In genomic region chr17:10265100-10265810, GRCh38 we compare ENCODE assay signal across 17 cellular contexts.
DNase-seq lines count a peak whose midpoint lies in the region; ATAC-seq, FAIRE-seq and TF ChIP-seq lines count a peak whose summit lies in the region.
"Had no signal": no experiment of that assay in that cellular context is flagged by ENCODE, and none has a peak within 500 bp of the region (broad histone marks: within the 10 kb centered on the region; RNA-seq: fewer than 3 reads in every experiment).

No MANE protein-coding gene starts in this region.

- peak; percentile 98 for FAIRE-seq in endometrium (lab: Jason Lieb, UNC)
- FAIRE-seq: HepG2 had no signal

- CTCF ChIA-PET in activated CD4-positive, alpha-beta T cell treated with anti-CD3 and anti-CD28 coated beads for 36 hours (lab: Charles Lee) = no interaction called here

- no peak overlapping the region for H3K27ac ChIP-seq in transverse colon

- TF ChIP-seq EP300 in transverse colon (IDR thresholded peaks at IDR 0.05; ENCODE audit: low read depth) = no peak

- H3K27ac Mint-ChIP-seq in activated CD4-positive, alpha-beta T cell treated with anti-CD3 and anti-CD28 coated beads for 36 hours = no peak overlapping the region
- H3K27ac Mint-ChIP-seq in activated CD4-positive, alpha-beta T cell treated with anti-CD3 and anti-CD28 coated beads, Interleukin-2, amount 10 ng/mL, durations not matched to agents 24 days and 14 days = no peak overlapping the region
- H3K27ac Mint-ChIP-seq in stimulated activated naive CD8-positive, alpha-beta T cell treated with anti-CD3 and anti-CD28 coated beads, Interleukin-15, amount 100 ng/mL, for 72 hours = peak overlapping the region in 1 of 2 donors; percentile 10
- H3K27ac Mint-ChIP-seq: naive thymus-derived CD8-positive, alpha-beta T cell; type B pancreatic cell had no signal

- H3K4me1 Mint-ChIP-seq in activated CD4-positive, alpha-beta T cell treated with anti-CD3 and anti-CD28 coated beads for 36 hours = no peaks in the 10 kb centered on the region
- no peaks in the 10 kb centered on the region for H3K4me1 Mint-ChIP-seq in activated CD4-positive, alpha-beta T cell treated with anti-CD3 and anti-CD28 coated beads, Interleukin-2, amount 10 ng/mL, durations not matched to agents 24 days and 14 days
- no peaks in the 10 kb centered on the region for H3K4me1 Mint-ChIP-seq in stimulated activated naive CD8-positive, alpha-beta T cell treated with anti-CD3 and anti-CD28 coated beads, Interleukin-15, amount 100 ng/mL, for 72 hours
- H3K4me1 Mint-ChIP-seq: naive thymus-derived CD8-positive, alpha-beta T cell had no signal

- no peaks in the 10 kb centered on the region for H3K36me3 ChIP-seq in transverse colon

- POLR2A ChIA-PET in activated CD4-positive, alpha-beta T cell treated with anti-CD3 and anti-CD28 coated beads for 36 hours (lab: Charles Lee) = no interaction called here

- no peaks in the 10 kb centered on the region for H3K4me1 ChIP-seq in transverse colon
- H3K4me1 ChIP-seq: Caco-2 had no signal

- peaks cover 2% of the 10 kb centered on the region for H3K27me3 Mint-ChIP-seq in activated CD4-positive, alpha-beta T cell treated with anti-CD3 and anti-CD28 coated beads for 36 hours
- no peaks in the 10 kb centered on the region for H3K27me3 Mint-ChIP-seq in activated CD4-positive, alpha-beta T cell treated with anti-CD3 and anti-CD28 coated beads, Interleukin-2, amount 10 ng/mL, durations not matched to agents 24 days and 14 days
- peaks cover 14% of the 10 kb centered on the region for H3K27me3 Mint-ChIP-seq in stimulated activated naive CD8-positive, alpha-beta T cell treated with anti-CD3 and anti-CD28 coated beads, Interleukin-15, amount 100 ng/mL, for 72 hours

- whole genome bisulfite sequencing in transverse colon (ENCODE audit: low coverage in 1 of 2), 2 donors = 67 to 70% methylated on average over 3 of the region's 3 CpGs

- H3K4me3 Mint-ChIP-seq in activated CD4-positive, alpha-beta T cell treated with anti-CD3 and anti-CD28 coated beads for 36 hours = no peak overlapping the region
- H3K4me3 Mint-ChIP-seq in activated CD4-positive, alpha-beta T cell treated with anti-CD3 and anti-CD28 coated beads, Interleukin-2, amount 10 ng/mL, durations not matched to agents 24 days and 14 days = no peak overlapping the region
- H3K4me3 Mint-ChIP-seq in stimulated activated naive CD8-positive, alpha-beta T cell treated with anti-CD3 and anti-CD28 coated beads, Interleukin-15, amount 100 ng/mL, for 72 hours = no peak overlapping the region
- H3K4me3 Mint-ChIP-seq: naive thymus-derived CD8-positive, alpha-beta T cell; type B pancreatic cell had no signal

- H3K9me3 Mint-ChIP-seq in activated CD4-positive, alpha-beta T cell treated with anti-CD3 and anti-CD28 coated beads for 36 hours (ENCODE audit: low read depth) = peaks cover 3% of the 10 kb centered on the region
- peaks cover 4% of the 10 kb centered on the region for H3K9me3 Mint-ChIP-seq in activated CD4-positive, alpha-beta T cell treated with anti-CD3 and anti-CD28 coated beads, Interleukin-2, amount 10 ng/mL, durations not matched to agents 24 days and 14 days
- H3K9me3 Mint-ChIP-seq in stimulated activated naive CD8-positive, alpha-beta T cell treated with anti-CD3 and anti-CD28 coated beads, Interleukin-15, amount 100 ng/mL, for 72 hours = peaks cover 5 to 6% of the 10 kb centered on the region in 2 donors

- ATAC-seq in activated CD4-positive, alpha-beta T cell treated with anti-CD3 and anti-CD28 coated beads for 36 hours = peak; percentile 42
- ATAC-seq in HG02759 (IDR thresholded peaks at IDR 0.05; ENCODE audit: unreplicated experiment) (peak; percentile 57), HG02852 (IDR thresholded peaks at IDR 0.05; ENCODE audit: unreplicated experiment) (no peak)
- peak; percentile 70 for ATAC-seq in stimulated activated naive CD8-positive, alpha-beta T cell treated with anti-CD3 and anti-CD28 coated beads, Interleukin-15, amount 100 ng/mL, for 72 hours
- ATAC-seq: HepG2; naive thymus-derived CD8-positive, alpha-beta T cell had no signal

- no peak for DNase-seq in activated CD4-positive, alpha-beta T cell treated with anti-CD3 and anti-CD28 coated beads for 36 hours
- DNase-seq in activated CD4-positive, alpha-beta T cell treated with anti-CD3 and anti-CD28 coated beads, Interleukin-2, amount 10 ng/mL, durations not matched to agents 24 days and 14 days = no peak
- no peak for DNase-seq in stimulated activated naive CD8-positive, alpha-beta T cell treated with anti-CD3 and anti-CD28 coated beads, Interleukin-15, amount 100 ng/mL, for 72 hours
- no peak for DNase-seq in transverse colon
- no peak for DNase-seq in islet precursor cell
- DNase-seq: 8988T; activated CD4-positive, alpha-beta T cell treated with anti-CD3 and anti-CD28 coated beads for 4 hours; Caco-2; GF-D8; naive thymus-derived CD8-positive, alpha-beta T cell; NCI-H2081 treated with DMSO at 0.1 percent for 48 hours; stimulated activated CD4-positive, alpha-beta T cell treated with anti-CD3 and anti-CD28 coated beads, Interleukin-1b, Interleukin-23, amount 100 ng/mL, for 48 hours had no signal

- H3K27me3 ChIP-seq in transverse colon = no peaks in the 10 kb centered on the region

- TF ChIP-seq CTCF in transverse colon (IDR thresholded peaks at IDR 0.05) = no peak

- no peak for TF ChIP-seq POLR2A in transverse colon (IDR thresholded peaks at IDR 0.05)

- H3K4me3 ChIP-seq in transverse colon = no peak overlapping the region

- intact Hi-C loops in activated CD4-positive, alpha-beta T cell treated with anti-CD3 and anti-CD28 coated beads for 36 hours (cut with DNase I, micrococcal nuclease) = no loop called here
- intact Hi-C loops in activated CD4-positive, alpha-beta T cell treated with anti-CD3 and anti-CD28 coated beads, Interleukin-2, amount 10 ng/mL, durations not matched to agents 24 days and 14 days (cut with micrococcal nuclease) = no loop called here
- intact Hi-C loops in transverse colon (cut with DNase I; ENCODE audit: low total_unique reads) = no loop called here

- no peaks in the 10 kb centered on the region for H3K36me3 Mint-ChIP-seq in activated CD4-positive, alpha-beta T cell treated with anti-CD3 and anti-CD28 coated beads for 36 hours (ENCODE audit: low read depth)
- H3K36me3 Mint-ChIP-seq in activated CD4-positive, alpha-beta T cell treated with anti-CD3 and anti-CD28 coated beads, Interleukin-2, amount 10 ng/mL, durations not matched to agents 24 days and 14 days (ENCODE audit: low read depth) = no peaks in the 10 kb centered on the region
- H3K36me3 Mint-ChIP-seq: type B pancreatic cell had no signal

- in situ Hi-C loops in transverse colon (cut with MboI; ENCODE audit: low pct_ligation_motif_present in 1 of 4, low pct_unique_long_range_greater_than_20kb in 1 of 4, low sequenced_read_pairs in 3 of 4) = no loop called here

- H3K9me3 ChIP-seq in transverse colon = no peaks in the 10 kb centered on the region
- H3K9me3 ChIP-seq: Caco-2 had no signal
